ENCODE assay signal across 17 cellular contexts in the genomic region with DNA sequence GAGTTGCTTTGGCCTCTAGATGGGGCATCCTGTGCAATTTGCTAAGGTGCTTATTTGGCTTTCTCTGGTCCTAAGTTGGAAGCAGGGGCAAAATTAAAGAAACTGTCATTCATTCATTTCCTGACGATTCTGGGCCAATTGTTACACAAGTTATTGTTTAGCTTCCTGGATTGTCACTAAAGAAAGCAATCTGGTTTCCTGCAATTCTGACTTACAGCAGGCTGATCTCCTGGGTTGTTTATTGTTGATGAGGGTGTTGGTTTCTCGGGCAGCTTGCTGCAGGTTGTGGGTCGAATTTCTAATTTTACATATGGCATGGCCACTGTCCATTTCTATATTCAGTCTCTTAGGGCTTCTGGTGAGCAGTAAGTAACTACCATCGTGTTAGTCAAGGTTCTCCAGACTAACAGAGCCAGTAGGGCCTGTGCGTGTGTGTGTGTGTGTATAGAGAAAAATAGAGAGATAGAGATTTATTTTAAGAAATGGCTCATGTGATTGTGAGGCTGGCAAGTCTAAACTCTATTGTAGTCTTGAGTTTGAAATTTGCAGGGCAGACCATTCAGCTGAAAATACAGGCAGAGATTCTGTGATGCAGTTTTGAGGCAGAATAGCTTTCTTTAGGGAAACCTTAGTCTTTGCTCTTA. TPM values are rescaled to one million over a fixed set of nuclear protein-coding genes. Genes with fewer than 3 reads are reported as not detected.
DNase-seq lines count a peak whose midpoint lies in the region; ATAC-seq lines count a peak whose summit lies in the region.
"Had no signal": no experiment of that assay in that cellular context is flagged by ENCODE, and none has a peak within 500 bp of the region (broad histone marks: within the 10 kb centered on the region; RNA-seq: fewer than 3 reads in every experiment).

No MANE protein-coding gene starts in this region.

- intact Hi-C loops in Right ventricle myocardium superior (cut with DNase I) = no loop called here
- intact Hi-C loops in cardiac septum (cut with DNase I) = loop anchor here (5.0 kb wide), 1 partner anchor 71 kb away; no protein-coding TSS in a partner anchor
- intact Hi-C loops in left colon (cut with DNase I, micrococcal nuclease) = no loop called here

- ATAC-seq in Right ventricle myocardium superior (ENCODE audit: poor library complexity) (peak; percentile 51), left colon (peak; percentile 40)
- ATAC-seq: HCT116 had no signal

- DNase-seq in Right ventricle myocardium superior (no peak), cardiac septum (ENCODE audit: low spot score) (no peak), dermis blood vessel endothelial cell (peak; percentile 74), left colon (no peak), pulmonary artery endothelial cell (ENCODE audit: low read depth, low spot score) (peak; percentile 27), SHP77 (lab: John Stamatoyannopoulos, UW) (no peak), dedifferentiated amniotic fluid mesenchymal stem cell (ENCODE audit: extremely low spot score) (no peak)
- no peak for DNase-seq in activated effector memory CD4-positive, alpha-beta T cell treated with anti-CD3 and anti-CD28 coated beads, Interleukin-2, amount 50 U/mL, for 16 hours
- DNase-seq: DMS79 treated with DMSO at 0.1 percent for 48 hours; NCI-H1105; NCI-H1694 treated with DMSO at 0.1 percent for 48 hours; NCI-H510A; NCI-H748 treated with DMSO at 0.1 percent for 48 hours; NK-92 treated with Interleukin-12 subunit alpha and Interleukin-12 subunit beta, amount 100 ng/mL, for 24 hours; Peyer's patch; SHP77 treated with DMSO at 0.1 percent for 48 hours had no signal

RNA-seq across cellular contexts. Expression of gene CTH, which starts 30.4 kb away (rescaled TPM):
- total RNA-seq in Right ventricle myocardium superior (0.59 TPM), cardiac septum (0.43 TPM), dermis blood vessel endothelial cell (1.0 and 1.5 TPM in 2 replicates), left colon (1 to 10 TPM; 6.4 to 9.1 TPM), pulmonary artery endothelial cell (1.5 and 1.7 TPM in 2 replicates)

Comparison
In these comparisons a context has a peak if more than half of its experiments do, and no peak if none do; other contexts are left out.
1. DNase-seq: peak in dermis blood vessel endothelial cell (single experiment) and pulmonary artery endothelial cell (single experiment); none in Right ventricle myocardium superior (single experiment), cardiac septum (single experiment), left colon (0 of 2), activated effector memory CD4-positive, alpha-beta T cell treated with anti-CD3 and anti-CD28 coated beads, Interleukin-2, amount 50 U/mL, for 16 hours (single experiment), SHP77 (0 of 2) and dedifferentiated amniotic fluid mesenchymal stem cell (single experiment).